ENCODE assay signal across 11 cellular contexts in genomic region chr18:40935423-40935822, GRCh38.
A peak's percentile ranks its signal among the peaks of the same experiment; 100 is the strongest.
DNase-seq lines count a peak whose midpoint lies in the region; ATAC-seq and TF ChIP-seq lines count a peak whose summit lies in the region.
"Had no signal": no experiment of that assay in that cellular context is flagged by ENCODE, and none has a peak within 500 bp of the region (broad histone marks: within the 10 kb centered on the region; RNA-seq: fewer than 3 reads in every experiment).

No MANE protein-coding gene starts in this region.

- DNase-seq in SIG-M5 treated with dmso at 0.1 percent for 504 hours (lab: John Stamatoyannopoulos, UW; ENCODE audit: unreplicated experiment), result peak; percentile 30
- no peak for DNase-seq in SIG-M5 (lab: John Stamatoyannopoulos, UW)
- DNase-seq in NCI-H69 (lab: John Stamatoyannopoulos, UW), result peak; percentile 74
- DNase-seq in fibroblast of mammary gland (ENCODE audit: low read depth), result peak; percentile 46
- DNase-seq in stromal cell of bone marrow (ENCODE audit: low read depth), result peak; percentile 8
- no peak for DNase-seq in middle frontal gyrus (ENCODE audit: extremely low spot score, low spot score)

- ATAC-seq in HG03175 (IDR thresholded peaks at IDR 0.05; ENCODE audit: unreplicated experiment), result no peak
- no peak for ATAC-seq in GM19452 (IDR thresholded peaks at IDR 0.05; ENCODE audit: unreplicated experiment)
- ATAC-seq: activated T-helper 17 cell treated with anti-CD3 and anti-CD28 coated beads, Interleukin-2, amount 50 U/mL, for 72 hours had no signal

- no peak overlapping the region for H3K4me3 ChIP-seq in fibroblast of mammary gland (ENCODE audit: control insufficient read depth, low read depth, low read length)
- H3K4me3 ChIP-seq: BLaER1, HAP-1 had no signal

- TF ChIP-seq CTCF in fibroblast of mammary gland (conservative IDR thresholded peaks at IDR 0.05; ENCODE audit: control insufficient read depth, insufficient read depth, low read depth, low read length), result peak; percentile 51

Comparison
In these comparisons a context has a peak if more than half of its experiments do, and no peak if none do; other contexts are left out.
1. DNase-seq: peak in SIG-M5 treated with dmso at 0.1 percent for 504 hours (single experiment), NCI-H69 (single experiment), fibroblast of mammary gland (single experiment) and stromal cell of bone marrow (single experiment); none in SIG-M5 (single experiment) and middle frontal gyrus (single experiment).